11 cellular contexts compared by ENCODE assay signal in genomic region chr17:64679710-64680216, GRCh38. TPM values are rescaled to one million over a fixed set of nuclear protein-coding genes. Genes with fewer than 3 reads are reported as not detected.
A peak's percentile ranks its signal among the peaks of the same experiment; 100 is the strongest.
DNase-seq lines count a peak whose midpoint lies in the region; ATAC-seq and TF ChIP-seq lines count a peak whose summit lies in the region.
"Had no signal": no experiment of that assay in that cellular context is flagged by ENCODE, and none has a peak within 500 bp of the region (broad histone marks: within the 10 kb centered on the region; RNA-seq: fewer than 3 reads in every experiment).

No MANE protein-coding gene starts in this region.

- TF ChIP-seq POLR2A in breast epithelium (IDR thresholded peaks at IDR 0.05) = no peak

- H3K27ac Mint-ChIP-seq in MCF 10A (ENCODE audit: low read depth, unreplicated experiment) = peak overlapping the region; percentile 54
- H3K27ac Mint-ChIP-seq in activated naive CD4-positive, alpha-beta T cell treated with anti-CD3 and anti-CD28 coated beads for 36 hours = no peak overlapping the region
- H3K27ac Mint-ChIP-seq: activated CD4-positive, alpha-beta memory T cell treated with anti-CD3 and anti-CD28 coated beads for 36 hours had no signal

- no peaks in the 10 kb centered on the region for H3K9me3 ChIP-seq in breast epithelium
- H3K9me3 ChIP-seq: pancreas had no signal

- H3K36me3 ChIP-seq in breast epithelium = no peaks in the 10 kb centered on the region
- H3K36me3 ChIP-seq: pancreas had no signal

- peaks cover 20% of the 10 kb centered on the region for H3K4me1 Mint-ChIP-seq in MCF 10A (ENCODE audit: insufficient read depth, unreplicated experiment)
- no peaks in the 10 kb centered on the region for H3K4me1 Mint-ChIP-seq in activated naive CD4-positive, alpha-beta T cell treated with anti-CD3 and anti-CD28 coated beads for 36 hours (ENCODE audit: low read depth)

- POLR2A ChIA-PET in MCF 10A (lab: Yijun Ruan, JAX) = interaction anchor here (0.7 to 2.2 kb wide), 8 partner anchors 9 to 174 kb away, joined by 4 to 11 read pairs (median 4); partner anchors contain the start of genes CEP95 and SMURF2

- H3K27me3 ChIP-seq in breast epithelium = no peaks in the 10 kb centered on the region
- H3K27me3 ChIP-seq: pancreas had no signal

- H3K4me3 Mint-ChIP-seq in MCF 10A (ENCODE audit: unreplicated experiment) = peak overlapping the region; percentile 39
- H3K4me3 Mint-ChIP-seq in activated naive CD4-positive, alpha-beta T cell treated with anti-CD3 and anti-CD28 coated beads for 36 hours = no peak overlapping the region
- H3K4me3 Mint-ChIP-seq: activated CD4-positive, alpha-beta memory T cell treated with anti-CD3 and anti-CD28 coated beads for 36 hours had no signal

- BruUV-seq in MCF 10A (replicated peaks; lab: Mats Ljungman, UMichigan) = no TSS peak

- H3K4me3 ChIP-seq in breast epithelium = no peak overlapping the region
- H3K4me3 ChIP-seq: pancreas had no signal

- no peak overlapping the region for H3K27ac ChIP-seq in breast epithelium
- H3K27ac ChIP-seq: pancreas had no signal

- no peaks in the 10 kb centered on the region for H3K9me3 Mint-ChIP-seq in MCF 10A (ENCODE audit: unreplicated experiment)
- H3K9me3 Mint-ChIP-seq in activated naive CD4-positive, alpha-beta T cell treated with anti-CD3 and anti-CD28 coated beads for 36 hours = no peaks in the 10 kb centered on the region
- H3K9me3 Mint-ChIP-seq: activated CD4-positive, alpha-beta memory T cell treated with anti-CD3 and anti-CD28 coated beads for 36 hours had no signal

- CTCF ChIA-PET in MCF 10A (lab: Yijun Ruan, JAX) = interaction anchor here (0.5 to 0.6 kb wide), 2 partner anchors 20 to 179 kb away, joined by 3 to 4 read pairs; no protein-coding TSS in a partner anchor
- CTCF ChIA-PET in activated naive CD4-positive, alpha-beta T cell treated with anti-CD3 and anti-CD28 coated beads for 36 hours (lab: Charles Lee) = no interaction called here

- H3K27me3 Mint-ChIP-seq in MCF 10A (ENCODE audit: insufficient read depth, unreplicated experiment) = no peaks in the 10 kb centered on the region
- no peaks in the 10 kb centered on the region for H3K27me3 Mint-ChIP-seq in activated naive CD4-positive, alpha-beta T cell treated with anti-CD3 and anti-CD28 coated beads for 36 hours (ENCODE audit: low read depth)
- H3K27me3 Mint-ChIP-seq: activated CD4-positive, alpha-beta memory T cell treated with anti-CD3 and anti-CD28 coated beads for 36 hours had no signal

- peak; percentile 90 for DNase-seq in MCF 10A (ENCODE audit: unreplicated experiment)
- no peak for DNase-seq in breast epithelium (ENCODE audit: low spot score in 2 of 2)
- peak; percentile 90 for DNase-seq in T1000 (lab: John Stamatoyannopoulos, UW)
- DNase-seq in foreskin melanocyte = peak; percentile 84
- DNase-seq in stromal cell of bone marrow (ENCODE audit: low read depth) = peak; percentile 99
- DNase-seq in NCI-H748 (lab: John Stamatoyannopoulos, UW; ENCODE audit: unreplicated experiment) = no peak
- no peak for DNase-seq in activated naive CD4-positive, alpha-beta T cell treated with anti-CD3 and anti-CD28 coated beads for 36 hours
- DNase-seq: activated CD4-positive, alpha-beta memory T cell treated with anti-CD3 and anti-CD28 coated beads for 36 hours; NCI-H1048; pancreas had no signal

- H3K4me1 ChIP-seq in breast epithelium = no peaks in the 10 kb centered on the region
- H3K4me1 ChIP-seq: pancreas had no signal

- H3K36me3 Mint-ChIP-seq in MCF 10A (ENCODE audit: insufficient read depth, unreplicated experiment) = no peaks in the 10 kb centered on the region
- H3K36me3 Mint-ChIP-seq in activated naive CD4-positive, alpha-beta T cell treated with anti-CD3 and anti-CD28 coated beads for 36 hours (ENCODE audit: low read depth) = no peaks in the 10 kb centered on the region
- H3K36me3 Mint-ChIP-seq: activated CD4-positive, alpha-beta memory T cell treated with anti-CD3 and anti-CD28 coated beads for 36 hours had no signal

- no peak for ATAC-seq in HG02759 (IDR thresholded peaks at IDR 0.05; ENCODE audit: unreplicated experiment)

- TF ChIP-seq CTCF in MCF 10A (IDR thresholded peaks at IDR 0.05; ENCODE audit: unreplicated experiment) = no peak
- TF ChIP-seq CTCF in breast epithelium (IDR thresholded peaks at IDR 0.05) = no peak

- intact Hi-C loops in MCF 10A (cut with micrococcal nuclease) = loop anchor here (1.0 kb wide), 1 partner anchor 28 kb away; no protein-coding TSS in a partner anchor
- intact Hi-C loops in breast epithelium (cut with DNase I; ENCODE audit: low total_unique reads) = no loop called here
- intact Hi-C loops in activated naive CD4-positive, alpha-beta T cell treated with anti-CD3 and anti-CD28 coated beads for 36 hours (cut with micrococcal nuclease) = no loop called here

RNA-seq across cellular contexts. Expression of gene SMURF2, which starts 17.7 kb away (rescaled TPM):
- total RNA-seq in MCF 10A (2022) (49.2 and 55.8 TPM in 2 replicates), breast epithelium (10 to 100 TPM; 27.2 to 48.3 (median 28.6) TPM)
- 10 to 100 TPM in 1 of 2 experiments, 1 to 10 TPM in 1; 9.6 to 10.7 TPM for total RNA-seq in activated naive CD4-positive, alpha-beta T cell treated with anti-CD3 and anti-CD28 coated beads for 36 hours

Comparison
In these comparisons a context has a peak if more than half of its experiments do, and no peak if none do; other contexts are left out.
1. DNase-seq: peak in MCF 10A (single experiment), T1000 (single experiment), foreskin melanocyte (single experiment) and stromal cell of bone marrow (single experiment); none in breast epithelium (0 of 2), NCI-H748 (single experiment) and activated naive CD4-positive, alpha-beta T cell treated with anti-CD3 and anti-CD28 coated beads for 36 hours (single experiment).